ENCODE assay signal across 1 cellular context in genomic region chr10:34689053-34689452, GRCh38.
TF ChIP-seq lines count a peak whose summit lies in the region.

No MANE protein-coding gene starts in this region.

TF ChIP-seq in HEK293, 187 proteins besides CTCF, POLR2A, EP300 and RAD21 (continued from another document and continues in another):
- TF ChIP-seq ZNF629 (tag by site-specific recombination; IDR thresholded peaks at IDR 0.05) (0 out of 2 replicates have a peak, but pooled peaks have one; percentile 24), ZNF501 (tag by site-specific recombination; IDR thresholded peaks at IDR 0.05) (no peak), ZNF280D (tag by site-specific recombination; IDR thresholded peaks at IDR 0.05) (no peak), ZNF521 (tag by site-specific recombination; IDR thresholded peaks at IDR 0.05) (no peak), ZNF24 (tag by site-specific recombination; IDR thresholded peaks at IDR 0.05) (no peak), ZSCAN30 (tag by site-specific recombination; IDR thresholded peaks at IDR 0.05) (no peak), GFI1B (tag by site-specific recombination; IDR thresholded peaks at IDR 0.05) (no peak), ZNF398 (tag by site-specific recombination; IDR thresholded peaks at IDR 0.05) (no peak), ZNF16 (tag by site-specific recombination; IDR thresholded peaks at IDR 0.05; ENCODE audit: low read depth) (no peak), ZNF510 (tag by site-specific recombination; IDR thresholded peaks at IDR 0.05; ENCODE audit: insufficient replicate concordance) (no peak), INSM2 (tag by site-specific recombination; IDR thresholded peaks at IDR 0.05) (no peak), ZFP69B (tag by site-specific recombination; IDR thresholded peaks at IDR 0.05) (no peak), ZBTB11 (tag by site-specific recombination; conservative IDR thresholded peaks at IDR 0.05; ENCODE audit: low read depth) (no peak), ZBTB48 (tag by site-specific recombination; IDR thresholded peaks at IDR 0.05) (no peak), ZNF157 (tag by site-specific recombination; IDR thresholded peaks at IDR 0.05) (no peak), HIC1 (tag by site-specific recombination; IDR thresholded peaks at IDR 0.05) (no peak), ZNF658 (tag by site-specific recombination; IDR thresholded peaks at IDR 0.05) (no peak), ZFP37 (tag by site-specific recombination; IDR thresholded peaks at IDR 0.05) (no peak), YY2 (tag by site-specific recombination; IDR thresholded peaks at IDR 0.05) (no peak), TCF7L2 (IDR thresholded peaks at IDR 0.05; ENCODE audit: borderline replicate concordance, low read depth, low read length) (no peak), ZSCAN18 (tag by site-specific recombination; IDR thresholded peaks at IDR 0.05) (no peak), ZNF449 (tag by site-specific recombination; IDR thresholded peaks at IDR 0.05) (no peak), PRDM10 (tag by site-specific recombination; IDR thresholded peaks at IDR 0.05) (peak; percentile 15; the same call in 1 of the 2 replicates), ZBTB49 (tag by site-specific recombination; IDR thresholded peaks at IDR 0.05; ENCODE audit: low read depth) (no peak), IKZF3 (tag by site-specific recombination; IDR thresholded peaks at IDR 0.05) (no peak), GLI2 (tag by site-specific recombination; IDR thresholded peaks at IDR 0.05; ENCODE audit: borderline replicate concordance, low read depth) (no peak), ZEB2 (tag by site-specific recombination; IDR thresholded peaks at IDR 0.05) (peak; percentile 18; the same call in 1 of the 2 replicates), ZNF677 (tag by site-specific recombination; IDR thresholded peaks at IDR 0.05) (no peak)
